In genomic region chr5:172453986-172454354, GRCh38 we compare ENCODE assay signal across 8 cellular contexts. TPM values are rescaled to one million over a fixed set of nuclear protein-coding genes. Genes with fewer than 3 reads are reported as not detected.
DNase-seq lines count a peak whose midpoint lies in the region; ATAC-seq and TF ChIP-seq lines count a peak whose summit lies in the region.

No MANE protein-coding gene starts in this region.

- H3K9ac ChIP-seq in OCI-LY1 (ENCODE audit: low read length) = peak overlapping the region; percentile 48; the same call in 1 of the 2 replicates

- H3K27me3 Mint-ChIP-seq in memory B cell = peaks cover 37% of the 10 kb centered on the region

- no peak overlapping the region for H3K27ac Mint-ChIP-seq in memory B cell

- TF ChIP-seq CTCF in OCI-LY1 (IDR thresholded peaks at IDR 0.05; ENCODE audit: low read length) (no peak), upper lobe of right lung (IDR thresholded peaks at IDR 0.05) (no peak)

- H3K4me2 ChIP-seq in OCI-LY1 (ENCODE audit: low read length) = peak overlapping the region; percentile 70

- peaks cover 15% of the 10 kb centered on the region for H3K4me1 Mint-ChIP-seq in memory B cell

- H3K27me3 ChIP-seq in OCI-LY1 (ENCODE audit: insufficient read depth, low read length) (peaks cover 6% of the 10 kb centered on the region; the same call in 1 of the 2 replicates), upper lobe of right lung (no peaks in the 10 kb centered on the region)

- H3K4me1 ChIP-seq in OCI-LY1 (ENCODE audit: insufficient read depth, low read length, severe bottlenecking) (peaks cover 12% of the 10 kb centered on the region), upper lobe of right lung (peaks cover 35% of the 10 kb centered on the region)

- intact Hi-C loops in upper lobe of right lung (cut with DNase I) = no loop called here

- no peaks in the 10 kb centered on the region for H3F3A ChIP-seq in OCI-LY1 (ENCODE audit: insufficient read depth, low read length)

- H3K9me2 ChIP-seq in OCI-LY1 (ENCODE audit: low read depth, low read length) = no peaks in the 10 kb centered on the region

- H2AFZ ChIP-seq in OCI-LY1 (ENCODE audit: low read length) = no peak overlapping the region

- H3K36me3 ChIP-seq in OCI-LY1 (ENCODE audit: insufficient read depth, low read length) (no peaks in the 10 kb centered on the region), upper lobe of right lung (peaks cover 4% of the 10 kb centered on the region)

- DNase-seq in NCI-H1417 (lab: John Stamatoyannopoulos, UW) = peak in 2 of 3 experiments; percentile 72
- no peak for DNase-seq in NCI-H1417 treated with DMSO at 0.1 percent for 48 hours (lab: John Stamatoyannopoulos, UW)
- peak; percentile 80 for DNase-seq in ecto neural progenitor cell (ENCODE audit: low spot score)
- DNase-seq in memory B cell (ENCODE audit: low spot score in 2 of 2) = peak in 1 of 2 donors; percentile 19
- peak; percentile 74 for DNase-seq in upper lobe of right lung
- no peak for DNase-seq in activated CD4-positive, CD25-positive, alpha-beta regulatory T cell treated with anti-CD3 and anti-CD28 coated beads, Interleukin-2, amount 50 U/mL, for 72 hours
- DNase-seq in pons (ENCODE audit: low spot score) = no peak

- H3K36me3 Mint-ChIP-seq in memory B cell = peaks cover 4% of the 10 kb centered on the region

- no peak for ATAC-seq in memory B cell (ENCODE audit: low read depth)
- peak; percentile 21 for ATAC-seq in upper lobe of right lung

- H3K9me3 Mint-ChIP-seq in memory B cell = peaks cover 2% of the 10 kb centered on the region

- H3K4me3 Mint-ChIP-seq in memory B cell = peak overlapping the region; percentile 80

- no peaks in the 10 kb centered on the region for H3K79me2 ChIP-seq in OCI-LY1 (ENCODE audit: insufficient read depth, low read length)

- H3K9me3 ChIP-seq in OCI-LY1 (ENCODE audit: low read length) (no peaks in the 10 kb centered on the region), upper lobe of right lung (no peaks in the 10 kb centered on the region)

- no peaks in the 10 kb centered on the region for H4K20me1 ChIP-seq in OCI-LY1 (ENCODE audit: insufficient read depth, low read length)

- peak overlapping the region; percentile 60 for H3K4me3 ChIP-seq in OCI-LY1 (ENCODE audit: low read depth, low read length, poor library complexity, severe bottlenecking)
- peak overlapping the region; percentile 67 for H3K4me3 ChIP-seq in upper lobe of right lung

- H3K27ac ChIP-seq in OCI-LY1 (ENCODE audit: low read depth, low read length, poor library complexity, severe bottlenecking) = no peak overlapping the region
- peak overlapping the region; percentile 73 for H3K27ac ChIP-seq in upper lobe of right lung

RNA-seq across cellular contexts. Expression of gene SH3PXD2B, which starts 0.4 kb away (rescaled TPM):
- total RNA-seq in upper lobe of right lung = 46.2 TPM

Comparison
In these comparisons a context has a peak if more than half of its experiments do, and no peak if none do; other contexts are left out.
1. DNase-seq: peak in NCI-H1417 (2 of 3), ecto neural progenitor cell (single experiment) and upper lobe of right lung (single experiment); none in NCI-H1417 treated with DMSO at 0.1 percent for 48 hours (single experiment), activated CD4-positive, CD25-positive, alpha-beta regulatory T cell treated with anti-CD3 and anti-CD28 coated beads, Interleukin-2, amount 50 U/mL, for 72 hours (single experiment) and pons (single experiment).